ENCODE assay signal across 19 cellular contexts in genomic region chr17:2040219-2040827, GRCh38. TPM values are rescaled to one million over a fixed set of nuclear protein-coding genes. Genes with fewer than 3 reads are reported as not detected.
DNase-seq lines count a peak whose midpoint lies in the region; ATAC-seq lines count a peak whose summit lies in the region.
"Had no signal": no experiment of that assay in that cellular context is flagged by ENCODE, and none has a peak within 500 bp of the region (broad histone marks: within the 10 kb centered on the region; RNA-seq: fewer than 3 reads in every experiment).

No MANE protein-coding gene starts in this region.

- H2BK12ac ChIP-seq in neuronal stem cell (ENCODE audit: low read length), result no peak overlapping the region

- H3K4me1 Mint-ChIP-seq in activated CD4-positive, alpha-beta T cell treated with anti-CD3 and anti-CD28 coated beads, Interleukin-2, amount 10 ng/mL, durations not matched to agents 24 days and 14 days, result peaks cover 15% of the 10 kb centered on the region
- peaks cover 14% of the 10 kb centered on the region for H3K4me1 Mint-ChIP-seq in T-helper 17 cell
- H3K4me1 Mint-ChIP-seq in central memory CD8-positive, alpha-beta T cell, result peaks cover 18% of the 10 kb centered on the region

- H2BK15ac ChIP-seq in neuronal stem cell (ENCODE audit: low read length), result no peak overlapping the region

- H3K9me3 Mint-ChIP-seq in activated CD4-positive, alpha-beta T cell treated with anti-CD3 and anti-CD28 coated beads, Interleukin-2, amount 10 ng/mL, durations not matched to agents 24 days and 14 days, result no peaks in the 10 kb centered on the region
- no peaks in the 10 kb centered on the region for H3K9me3 Mint-ChIP-seq in central memory CD8-positive, alpha-beta T cell
- H3K9me3 Mint-ChIP-seq: stimulated activated naive B cell treated with anti-CD40 and anti-IgM and Interleukin-4, amounts not matched to agents 10 μg/mL and 1 μg/mL and 100 μg/mL, for 72 hours had no signal

- no peak overlapping the region for H3K9ac ChIP-seq in neuronal stem cell (ENCODE audit: low read depth, low read length, poor library complexity)

- no peak for ATAC-seq in T-helper 17 cell
- no peak for ATAC-seq in central memory CD8-positive, alpha-beta T cell (replicated peaks; ENCODE audit: extremely low read depth, poor library complexity, severe bottlenecking)
- ATAC-seq in HG03565 (IDR thresholded peaks at IDR 0.05; ENCODE audit: unreplicated experiment), result no peak
- ATAC-seq: stimulated activated naive B cell treated with anti-CD40 and anti-IgM and Interleukin-4, amounts not matched to agents 10 μg/mL and 1 μg/mL and 100 μg/mL, for 72 hours had no signal

- no peak overlapping the region for H3K27ac ChIP-seq in neuronal stem cell (replicated peaks; ENCODE audit: low read length)
- H3K27ac ChIP-seq: brain microvascular endothelial cell had no signal

- H3K36me3 Mint-ChIP-seq in activated CD4-positive, alpha-beta T cell treated with anti-CD3 and anti-CD28 coated beads, Interleukin-2, amount 10 ng/mL, durations not matched to agents 24 days and 14 days (ENCODE audit: low read depth), result peaks cover 57% of the 10 kb centered on the region
- peaks cover 2% of the 10 kb centered on the region for H3K36me3 Mint-ChIP-seq in T-helper 17 cell (ENCODE audit: low read depth)
- peaks cover 20% of the 10 kb centered on the region for H3K36me3 Mint-ChIP-seq in central memory CD8-positive, alpha-beta T cell (ENCODE audit: insufficient read depth)

- H3K23ac ChIP-seq in neuronal stem cell (ENCODE audit: low read depth, low read length, poor library complexity), result no peak overlapping the region

- peaks cover 21 to 42% of the 10 kb centered on the region in 2 donors for H3K36me3 ChIP-seq in neuronal stem cell (replicated peaks in 1 of 2; ENCODE audit: control insufficient read depth in 2 of 2, insufficient read depth in 2 of 2, low read length in 2 of 2)
- peaks cover 4% of the 10 kb centered on the region for H3K36me3 ChIP-seq in H7 (replicated peaks; ENCODE audit: control insufficient read depth, insufficient read depth, low read length)

- H2AK5ac ChIP-seq in neuronal stem cell (ENCODE audit: low read depth, low read length), result peak overlapping the region; percentile 1

- H3K4me2 ChIP-seq in neuronal stem cell (ENCODE audit: insufficient read depth, low read length, poor library complexity, severe bottlenecking), result no peak overlapping the region

- no peak overlapping the region for H3K14ac ChIP-seq in neuronal stem cell (ENCODE audit: low read length)

- H3K27me3 Mint-ChIP-seq in activated CD4-positive, alpha-beta T cell treated with anti-CD3 and anti-CD28 coated beads, Interleukin-2, amount 10 ng/mL, durations not matched to agents 24 days and 14 days, result no peaks in the 10 kb centered on the region
- H3K27me3 Mint-ChIP-seq in T-helper 17 cell, result no peaks in the 10 kb centered on the region
- no peaks in the 10 kb centered on the region for H3K27me3 Mint-ChIP-seq in central memory CD8-positive, alpha-beta T cell
- H3K27me3 Mint-ChIP-seq: stimulated activated naive B cell treated with anti-CD40 and anti-IgM and Interleukin-4, amounts not matched to agents 10 μg/mL and 1 μg/mL and 100 μg/mL, for 72 hours had no signal

- no peak overlapping the region for H3K27ac Mint-ChIP-seq in activated CD4-positive, alpha-beta T cell treated with anti-CD3 and anti-CD28 coated beads, Interleukin-2, amount 10 ng/mL, durations not matched to agents 24 days and 14 days
- peak overlapping the region; percentile 74 for H3K27ac Mint-ChIP-seq in T-helper 17 cell
- no peak overlapping the region for H3K27ac Mint-ChIP-seq in central memory CD8-positive, alpha-beta T cell (ENCODE audit: low read depth)

- H4K91ac ChIP-seq in neuronal stem cell (ENCODE audit: low read depth, low read length, poor library complexity), result no peak overlapping the region

- no peak overlapping the region for H2BK120ac ChIP-seq in neuronal stem cell (ENCODE audit: low read depth, low read length)

- no peak overlapping the region for H2AFZ ChIP-seq in neuronal stem cell (ENCODE audit: low read length)

- H3K27me3 ChIP-seq in neuronal stem cell (ENCODE audit: control insufficient read depth in 3 of 3, insufficient read depth in 3 of 3, low read depth in 1 of 3, low read length in 3 of 3) (no peaks in the 10 kb centered on the region), H7 (ENCODE audit: control insufficient read depth, insufficient read depth, low read length) (no peaks in the 10 kb centered on the region)
- H3K27me3 ChIP-seq: brain microvascular endothelial cell, heart left ventricle had no signal

- H2BK5ac ChIP-seq in neuronal stem cell (ENCODE audit: low read length), result no peak overlapping the region

- peaks cover 2% of the 10 kb centered on the region for H3K79me1 ChIP-seq in neuronal stem cell (ENCODE audit: low read depth, low read length)

- H3K4ac ChIP-seq in neuronal stem cell (ENCODE audit: low read length), result no peak overlapping the region

- no peak overlapping the region for H4K8ac ChIP-seq in neuronal stem cell (ENCODE audit: low read depth, low read length)

- no CpG with 5 or more reads among the region's 7 CpGs for WGBS in neuronal stem cell (ENCODE audit: extremely low coverage in 2 of 2, insufficient read length in 2 of 2, insufficient replicate concordance in 1 of 2), 2 donors

- intact Hi-C loops in activated CD4-positive, alpha-beta T cell treated with anti-CD3 and anti-CD28 coated beads, Interleukin-2, amount 10 ng/mL, durations not matched to agents 24 days and 14 days (cut with micrococcal nuclease), result no loop called here

- no peak for DNase-seq in activated CD4-positive, alpha-beta T cell treated with anti-CD3 and anti-CD28 coated beads, Interleukin-2, amount 10 ng/mL, durations not matched to agents 24 days and 14 days
- no peak for DNase-seq in activated CD4-positive, alpha-beta T cell treated with anti-CD3 and anti-CD28 coated beads, Interleukin-2, amount 50 U/mL, for 4 hours
- no peak for DNase-seq in T-helper 17 cell
- no peak for DNase-seq in central memory CD8-positive, alpha-beta T cell (ENCODE audit: low spot score in 2 of 2)
- DNase-seq in neuronal stem cell (ENCODE audit: low spot score), result no peak
- no peak for DNase-seq in HK-2 (ENCODE audit: unreplicated experiment)
- DNase-seq in H7, result no peak
- DNase-seq: activated CD4-positive, alpha-beta T cell treated with anti-CD3 and anti-CD28 coated beads for 48 hours; brain microvascular endothelial cell; dermis blood vessel endothelial cell; heart left ventricle; kidney; NCI-H1092 treated with DMSO at 0.1 percent for 48 hours; posterior cingulate gyrus; stimulated activated naive B cell treated with anti-CD40 and anti-IgM and Interleukin-4, amounts not matched to agents 10 μg/mL and 1 μg/mL and 100 μg/mL, for 72 hours; T-helper 9 cell had no signal

- H3K4me3 Mint-ChIP-seq in activated CD4-positive, alpha-beta T cell treated with anti-CD3 and anti-CD28 coated beads, Interleukin-2, amount 10 ng/mL, durations not matched to agents 24 days and 14 days, result peak overlapping the region; percentile 18
- H3K4me3 Mint-ChIP-seq in T-helper 17 cell, result no peak overlapping the region
- peak overlapping the region; percentile 92 for H3K4me3 Mint-ChIP-seq in central memory CD8-positive, alpha-beta T cell

- H3K4me1 ChIP-seq in neuronal stem cell (ENCODE audit: control insufficient read depth in 2 of 2, insufficient read depth in 1 of 2, low read depth in 1 of 2, low read length in 2 of 2), result peaks cover 5 to 9% of the 10 kb centered on the region in 2 donors

- H3K4me3 ChIP-seq in neuronal stem cell (ENCODE audit: low read length in 2 of 2) (no peak overlapping the region), H7 (ENCODE audit: insufficient read depth, low read depth, low read length) (no peak overlapping the region)

- no peak overlapping the region for H3K18ac ChIP-seq in neuronal stem cell (ENCODE audit: low read length)

- no peaks in the 10 kb centered on the region for H3K9me3 ChIP-seq in T-helper 17 cell (ENCODE audit: control insufficient read depth, low read length, poor library complexity, severe bottlenecking)
- no peaks in the 10 kb centered on the region for H3K9me3 ChIP-seq in neuronal stem cell (replicated peaks in 1 of 2; ENCODE audit: control insufficient read depth in 2 of 2, insufficient read depth in 1 of 2, low read depth in 1 of 2, low read length in 2 of 2)
- H3K9me3 ChIP-seq: A549, heart left ventricle had no signal

RNA-seq across cellular contexts. Expression of gene OVCA2, which starts 1.5 kb away (rescaled TPM):
- 36.5 and 37.7 TPM in 2 replicates for total RNA-seq in activated CD4-positive, alpha-beta T cell treated with anti-CD3 and anti-CD28 coated beads, Interleukin-2, amount 10 ng/mL, durations not matched to agents 24 days and 14 days
- 10 to 100 TPM; 28.4 to 35.2 TPM for total RNA-seq in T-helper 17 cell
- polyA plus RNA-seq in neuronal stem cell (2013, experiment 1 of 2), result 13.9 TPM
- 14.2 TPM for polyA plus RNA-seq in neuronal stem cell (2013, experiment 2 of 2)
- total RNA-seq in H7 (2014; rRNA removed; shearing (Covaris generic)), result 23.1 and 25.1 TPM in 2 replicates

RNA-seq across cellular contexts. Expression of gene DPH1, which starts 10.4 kb away (rescaled TPM):
- total RNA-seq in activated CD4-positive, alpha-beta T cell treated with anti-CD3 and anti-CD28 coated beads, Interleukin-2, amount 10 ng/mL, durations not matched to agents 24 days and 14 days, result 50.8 and 55.9 TPM in 2 replicates
- 10 to 100 TPM; 85.1 to 92.6 TPM for total RNA-seq in T-helper 17 cell
- 19.6 TPM for polyA plus RNA-seq in neuronal stem cell (2013, experiment 1 of 2)
- polyA plus RNA-seq in neuronal stem cell (2013, experiment 2 of 2), result 18.0 TPM
- 37.0 and 53.6 TPM in 2 replicates for total RNA-seq in H7 (2014; rRNA removed; shearing (Covaris generic))

RNA-seq across cellular contexts. Expression of gene HIC1, which starts 14.6 kb away (rescaled TPM):
- 49.4 and 51.6 TPM in 2 replicates for total RNA-seq in activated CD4-positive, alpha-beta T cell treated with anti-CD3 and anti-CD28 coated beads, Interleukin-2, amount 10 ng/mL, durations not matched to agents 24 days and 14 days
- 1 to 10 TPM; 4.6 to 8.1 TPM for total RNA-seq in T-helper 17 cell
- 0.08 TPM for polyA plus RNA-seq in neuronal stem cell (2013, experiment 1 of 2)
- 0.04 TPM for polyA plus RNA-seq in neuronal stem cell (2013, experiment 2 of 2)
- total RNA-seq in H7 (2014; rRNA removed; shearing (Covaris generic)), result 0.03 and 0.63 TPM in 2 replicates

RNA-seq across cellular contexts. Expression of gene RTN4RL1, which starts 15.2 kb away (rescaled TPM):
- total RNA-seq in activated CD4-positive, alpha-beta T cell treated with anti-CD3 and anti-CD28 coated beads, Interleukin-2, amount 10 ng/mL, durations not matched to agents 24 days and 14 days, result 1.1 and 1.2 TPM in 2 replicates
- total RNA-seq in T-helper 17 cell, result under 1 TPM; 0.21 to 0.90 TPM
- 4.0 TPM for polyA plus RNA-seq in neuronal stem cell (2013, experiment 1 of 2)
- polyA plus RNA-seq in neuronal stem cell (2013, experiment 2 of 2), result 3.9 TPM
- 4.0 and 7.0 TPM in 2 replicates for total RNA-seq in H7 (2014; rRNA removed; shearing (Covaris generic))
- total RNA-seq: smooth muscle cell had no signal
- polyA plus RNA-seq: smooth muscle cell had no signal
